Comparison of ENCODE assay signal across 8 cellular contexts in genomic region chr19:32406161-32407003, GRCh38. TPM values are rescaled to one million over a fixed set of nuclear protein-coding genes. Genes with fewer than 3 reads are reported as not detected.
DNase-seq lines count a peak whose midpoint lies in the region; ATAC-seq, FAIRE-seq and TF ChIP-seq lines count a peak whose summit lies in the region.

No MANE protein-coding gene starts in this region.

- H3K4me2 ChIP-seq in A549 (peak overlapping the region; percentile 83), GM23248 (ENCODE audit: unreplicated experiment) (peak overlapping the region; percentile 96)

- H4K20me1 ChIP-seq in GM23248 (ENCODE audit: insufficient read depth), result no peaks in the 10 kb centered on the region

- ATAC-seq in A549 (no peak; a peak in 1 of 6 replicates), HG02970 (IDR thresholded peaks at IDR 0.05; ENCODE audit: low FRiP score, unreplicated experiment) (no peak)
- ATAC-seq in activated CD8-positive, alpha-beta T cell treated with anti-CD3 and anti-CD28 coated beads for 36 hours, result no peak

- H3K27me3 Mint-ChIP-seq in activated CD8-positive, alpha-beta T cell treated with anti-CD3 and anti-CD28 coated beads for 36 hours, result no peaks in the 10 kb centered on the region

- TF ChIP-seq RAD21 in A549 (conservative IDR thresholded peaks at IDR 0.05 in 1 of 2, IDR thresholded peaks at IDR 0.05 in 1 of 2), result no peak

- peak overlapping the region; percentile 85 for H3K27ac Mint-ChIP-seq in activated CD8-positive, alpha-beta T cell treated with anti-CD3 and anti-CD28 coated beads for 36 hours

- peak overlapping the region; percentile 74 for H2AFZ ChIP-seq in GM23248

- H3K4me1 Mint-ChIP-seq in activated CD8-positive, alpha-beta T cell treated with anti-CD3 and anti-CD28 coated beads for 36 hours (ENCODE audit: low read depth), result peaks cover 21% of the 10 kb centered on the region

- peaks cover 23% of the 10 kb centered on the region for H3K79me2 ChIP-seq in GM23248 (ENCODE audit: insufficient read depth)

- TF ChIP-seq POLR2A in A549 (IDR thresholded peaks at IDR 0.05; ENCODE audit: low read length) (no peak; the same call in 1 of the 2 replicates), stomach (IDR thresholded peaks at IDR 0.05) (no peak)

- H3K9ac ChIP-seq in GM23248 (peak overlapping the region; percentile 97), iPS-15b (ENCODE audit: low read depth, low read length) (peak overlapping the region; percentile 47)

- peak overlapping the region; percentile 83 for H3K4me3 Mint-ChIP-seq in activated CD8-positive, alpha-beta T cell treated with anti-CD3 and anti-CD28 coated beads for 36 hours

- H3K27ac ChIP-seq in A549, result peak overlapping the region; percentile 94 to 97
- H3K27ac ChIP-seq in GM23248, result peak overlapping the region; percentile 86
- peak overlapping the region; percentile 97 to 99 (median 99) for H3K27ac ChIP-seq in stomach

- peaks cover 24% of the 10 kb centered on the region for H3K4me1 ChIP-seq in A549
- H3K4me1 ChIP-seq in GM23248 (ENCODE audit: insufficient read depth), result peaks cover 10% of the 10 kb centered on the region; the same call in 1 of the 2 replicates
- peaks cover 3% of the 10 kb centered on the region for H3K4me1 ChIP-seq in iPS-15b (ENCODE audit: control insufficient read depth, insufficient read depth, low read length)
- H3K4me1 ChIP-seq in stomach, result peaks cover 0 to 43% (median 31%) of the 10 kb centered on the region in 4 donors

- WGBS in A549 (ENCODE audit: missing lambda C conversion rate), result 18% methylated on average over 33 of the region's 33 CpGs
- 2% methylated on average over 29 to 31 of the region's 33 CpGs for WGBS in GM23248 (ENCODE audit: low coverage in 1 of 2, low lambda C conversion rate in 2 of 2, missing lambda C conversion rate in 2 of 2), 2 experiments
- 3 to 8% (median 5%) methylated on average over 23 to 33 of the region's 33 CpGs for WGBS in stomach, 5 donors

- FAIRE-seq in A549 (lab: Jason Lieb, UNC) (peak; percentile 82), HTR-8/SVneo (lab: Jason Lieb, UNC) (no peak)

- no peaks in the 10 kb centered on the region for H3K9me2 ChIP-seq in GM23248 (ENCODE audit: insufficient read depth)

- TF ChIP-seq EP300 in A549 (IDR thresholded peaks at IDR 0.05), result no peak
- no peak for TF ChIP-seq EP300 in stomach (IDR thresholded peaks at IDR 0.05)

- intact Hi-C loops in activated CD8-positive, alpha-beta T cell treated with anti-CD3 and anti-CD28 coated beads for 36 hours (cut with micrococcal nuclease), result no loop called here
- intact Hi-C loops in stomach (cut with DNase I; ENCODE audit: low total_unique reads), result no loop called here

- H3K27me3 ChIP-seq in GM23248 (replicated peaks; ENCODE audit: insufficient read depth), result no peaks in the 10 kb centered on the region
- no peaks in the 10 kb centered on the region for H3K27me3 ChIP-seq in iPS-15b (ENCODE audit: control insufficient read depth, insufficient read depth, low read length)
- H3K27me3 ChIP-seq in stomach, result no peaks in the 10 kb centered on the region

- H3K36me3 ChIP-seq in GM23248 (ENCODE audit: low read depth), result peaks cover 8% of the 10 kb centered on the region; the same call in 1 of the 2 replicates
- peaks cover 6% of the 10 kb centered on the region for H3K36me3 ChIP-seq in iPS-15b (ENCODE audit: control insufficient read depth, insufficient read depth, low read length)
- H3K36me3 ChIP-seq in stomach, result peaks cover 10 to 29% (median 27%) of the 10 kb centered on the region in 4 donors

- no peak for TF ChIP-seq CTCF in A549 (IDR thresholded peaks at IDR 0.05)
- no peak for TF ChIP-seq CTCF in activated CD8-positive, alpha-beta T cell treated with anti-CD3 and anti-CD28 coated beads for 36 hours (IDR thresholded peaks at IDR 0.05)
- no peak for TF ChIP-seq CTCF in stomach (IDR thresholded peaks at IDR 0.05)

- CTCF ChIA-PET in A549 (lab: Yijun Ruan, JAX), result interaction anchor here (1.0 to 2.2 kb wide), 5 partner anchors 13 to 163 kb away, joined by 3 to 9 read pairs (median 3); no protein-coding TSS in a partner anchor
- CTCF ChIA-PET in activated CD8-positive, alpha-beta T cell treated with anti-CD3 and anti-CD28 coated beads for 36 hours (lab: Charles Lee), result no interaction called here

- H3K4me3 ChIP-seq in A549 (peak overlapping the region; percentile 84), GM23248 (peak overlapping the region; percentile 83), iPS-15b (ENCODE audit: low read depth, low read length) (peak overlapping the region; percentile 90), stomach (peak overlapping the region; percentile 69 to 96 (median 84))

- DNase-seq in A549 (ENCODE audit: low read depth in 1 of 2, low spot score in 1 of 2) (no peak), GM23248 (peak; percentile 33), stomach (no peak), HTR-8/SVneo (ENCODE audit: insufficient read length, low spot score) (no peak)
- no peak for DNase-seq in activated CD8-positive, alpha-beta T cell treated with anti-CD3 and anti-CD28 coated beads for 36 hours
- DNase-seq in effector CD8-positive, alpha-beta T cell (lab: John Stamatoyannopoulos, UW), result no peak

- H3F3A ChIP-seq in GM23248 (ENCODE audit: insufficient read depth), result 0 out of 2 replicates have a peak, but pooled peaks cover 8% of the 10 kb centered on the region

- in situ Hi-C loops in GM23248 (cut with MboI), result no loop called here

- H3K9me3 ChIP-seq in A549 (no peaks in the 10 kb centered on the region), GM23248 (ENCODE audit: low read depth) (no peaks in the 10 kb centered on the region), iPS-15b (ENCODE audit: control insufficient read depth, insufficient read depth, low read length) (no peaks in the 10 kb centered on the region), stomach (no peaks in the 10 kb centered on the region)

- POLR2A ChIA-PET in A549 (lab: Yijun Ruan, JAX), result interaction anchor here (0.7 to 2.1 kb wide), 29 partner anchors 8 to 269 kb away, joined by 3 to 36 read pairs (median 5); partner anchors contain the start of genes ANKRD27, PDCD5, RGS9BP and ZNF507
- POLR2A ChIA-PET in activated CD8-positive, alpha-beta T cell treated with anti-CD3 and anti-CD28 coated beads for 36 hours (lab: Charles Lee), result interaction anchor here (0.9 to 2.3 kb wide), 6 partner anchors 9 to 178 kb away, joined by 3 to 21 read pairs (median 4); partner anchors contain the start of gene ZNF507

- peaks cover 19% of the 10 kb centered on the region for H3K36me3 Mint-ChIP-seq in activated CD8-positive, alpha-beta T cell treated with anti-CD3 and anti-CD28 coated beads for 36 hours (ENCODE audit: low read depth)

- no peaks in the 10 kb centered on the region for H3K9me3 Mint-ChIP-seq in activated CD8-positive, alpha-beta T cell treated with anti-CD3 and anti-CD28 coated beads for 36 hours

TF ChIP-seq in A549, 52 proteins besides CTCF, POLR2A, EP300 and RAD21:
- TF ChIP-seq FOSL2 (IDR thresholded peaks at IDR 0.05) (no peak), FOSL2 (CRISPR knock-in tag; IDR thresholded peaks at IDR 0.05) (no peak), EHF (CRISPR knock-in tag; IDR thresholded peaks at IDR 0.05) (no peak), SREBF2 (IDR thresholded peaks at IDR 0.05) (no peak), HOXB13 (CRISPR knock-in tag; IDR thresholded peaks at IDR 0.05; ENCODE audit: low read depth) (no peak), ZSCAN20 (CRISPR knock-in tag; IDR thresholded peaks at IDR 0.05) (no peak), MAZ (IDR thresholded peaks at IDR 0.05; ENCODE audit: borderline replicate concordance, low read depth, low read length) (no peak), RCOR1 (IDR thresholded peaks at IDR 0.05; ENCODE audit: low read depth, low read length) (no peak), MAX (IDR thresholded peaks at IDR 0.05) (no peak), TFCP2L1 (CRISPR knock-in tag; IDR thresholded peaks at IDR 0.05) (no peak), RFX5 (IDR thresholded peaks at IDR 0.05) (no peak), KDM5A (IDR thresholded peaks at IDR 0.05) (no peak), HES2 (IDR thresholded peaks at IDR 0.05) (no peak), CBX2 (IDR thresholded peaks at IDR 0.05; ENCODE audit: borderline replicate concordance, low read depth) (no peak), NPAS2 (CRISPR knock-in tag; IDR thresholded peaks at IDR 0.05; ENCODE audit: borderline replicate concordance) (no peak), NR3C1 (IDR thresholded peaks at IDR 0.05) (no peak), ESRRA (IDR thresholded peaks at IDR 0.05; ENCODE audit: borderline replicate concordance, low read length) (no peak), HDAC2 (IDR thresholded peaks at IDR 0.05) (no peak), CHD2 (IDR thresholded peaks at IDR 0.05; ENCODE audit: low read length, partially characterized antibody) (no peak)

RNA-seq across cellular contexts. Expression of gene DPY19L3, which starts 0.8 kb away (rescaled TPM):
- polyA plus RNA-seq in A549 (2011; rRNA removed) (28.9 and 29.6 TPM in 2 replicates), A549 (2017; fragmentation: RNase III; extraction: RNeasy Plus Mini Kit Qiagen cat#74134 plus additional on column Dnase treatment) (14.9 to 16.6 TPM (median 15.7 TPM) in 3 replicates), GM23248 (2016; fragmentation: Nextera tagmentation; extraction: Ambion mirVana) (7.5 and 7.6 TPM in 2 replicates), stomach (1 to 10 TPM; 2.1 to 4.2 (median 3.2) TPM)
- 22.4 and 26.1 TPM in 2 replicates for polyA plus RNA-seq in A549 (2012; cell fraction: cytosol; rRNA removed)
- 63.6 and 79.2 TPM in 2 replicates for polyA plus RNA-seq in A549 (2012; cell fraction: nucleus; rRNA removed)
- polyA minus RNA-seq in A549 (2011; rRNA and poly(A)+ RNA removed), result 39.7 and 51.2 TPM in 2 replicates
- total RNA-seq in GM23248 (2014; rRNA removed; shearing (Covaris generic)), result 15.3 and 20.0 TPM in 2 replicates
- 10 to 100 TPM; 10.4 to 12.4 TPM for total RNA-seq in activated CD8-positive, alpha-beta T cell treated with anti-CD3 and anti-CD28 coated beads for 36 hours
- total RNA-seq in stomach, result 10 to 100 TPM; 10.7 to 79.4 (median 41.3) TPM
